ENCODE assay signal across 21 cellular contexts in genomic region chr11:17163742-17164141, GRCh38. TPM values are rescaled to one million over a fixed set of nuclear protein-coding genes. Genes with fewer than 3 reads are reported as not detected.
DNase-seq lines count a peak whose midpoint lies in the region; ATAC-seq and TF ChIP-seq lines count a peak whose summit lies in the region.
"Had no signal": no experiment of that assay in that cellular context is flagged by ENCODE, and none has a peak within 500 bp of the region (broad histone marks: within the 10 kb centered on the region; RNA-seq: fewer than 3 reads in every experiment).

No MANE protein-coding gene starts in this region.

- H3K4me3 ChIP-seq in OCI-LY1 (ENCODE audit: low read depth, low read length, poor library complexity, severe bottlenecking) (no peak overlapping the region), neural progenitor cell (no peak overlapping the region)
- H3K4me3 ChIP-seq: A549, tibial artery had no signal

- H3K36me3 Mint-ChIP-seq in naive B cell (peaks cover 2 to 13% of the 10 kb centered on the region in 2 donors), neural progenitor cell (peaks cover 13% of the 10 kb centered on the region)

- no peaks in the 10 kb centered on the region for H3K9me2 ChIP-seq in OCI-LY1 (ENCODE audit: low read depth, low read length)

- H3K4me1 ChIP-seq in OCI-LY1 (ENCODE audit: insufficient read depth, low read length, severe bottlenecking) = peaks cover 37% of the 10 kb centered on the region
- H3K4me1 ChIP-seq in neural progenitor cell = no peaks in the 10 kb centered on the region

- no peak for ATAC-seq in naive B cell (ENCODE audit: low read depth in 2 of 2)
- no peak for ATAC-seq in GM21360 (IDR thresholded peaks at IDR 0.05; ENCODE audit: unreplicated experiment)
- ATAC-seq: A549, PC-3, sciatic nerve had no signal

- H3K27me3 Mint-ChIP-seq in naive B cell (no peaks in the 10 kb centered on the region), neural progenitor cell (ENCODE audit: insufficient read depth, low read depth) (no peaks in the 10 kb centered on the region)
- H3K27me3 Mint-ChIP-seq: activated B cell treated with CpG ODN at 0.5 μM for 24 hours; activated naive CD4-positive, alpha-beta T cell treated with anti-CD3 and anti-CD28 coated beads, Interleukin-2, amount 10 ng/mL, durations not matched to agents 7 days and 5 days; brain; stimulated activated naive CD8-positive, alpha-beta T cell treated with anti-CD3 and anti-CD28 coated beads, Interleukin-15, Interleukin-2, amounts not matched to agents 100 ng/mL and 50 ng/mL, for 24 hours had no signal

- H3K9me3 ChIP-seq in OCI-LY1 (ENCODE audit: low read length) (no peaks in the 10 kb centered on the region), neural progenitor cell (ENCODE audit: low read depth) (no peaks in the 10 kb centered on the region)
- H3K9me3 ChIP-seq: A549, tibial artery had no signal

- H3K36me3 ChIP-seq in OCI-LY1 (ENCODE audit: insufficient read depth, low read length) = peaks cover 10% of the 10 kb centered on the region
- H3K36me3 ChIP-seq in neural progenitor cell = peaks cover 8% of the 10 kb centered on the region

- DNase-seq in AML-193 (lab: John Stamatoyannopoulos, UW) (peak; percentile 32 to 38), KBM-7 (peak; percentile 40), naive B cell (no peak), neural progenitor cell (ENCODE audit: low spot score) (no peak)
- no peak for DNase-seq in stimulated activated CD8-positive, alpha-beta memory T cell treated with anti-CD3 and anti-CD28 coated beads, Interleukin-4, amount 100 ng/mL, for 48 hours
- DNase-seq in stimulated activated CD4-positive, alpha-beta T cell treated with anti-CD3 and anti-CD28 coated beads, Interleukin-15, amount 100 ng/mL, for 24 hours = no peak
- DNase-seq: activated B cell treated with CpG ODN at 0.5 μM for 24 hours; activated naive CD4-positive, alpha-beta T cell treated with anti-CD3 and anti-CD28 coated beads, Interleukin-2, amount 10 ng/mL, durations not matched to agents 7 days and 5 days; midbrain; NCI-H1105 treated with DMSO at 0.1 percent for 48 hours; NCI-H2029 treated with DMSO at 0.1 percent for 48 hours; NCI-H226; PC-3; T-helper 9 cell; tibial artery had no signal

- TF ChIP-seq CTCF in OCI-LY1 (IDR thresholded peaks at IDR 0.05; ENCODE audit: low read length) (no peak), neural progenitor cell (IDR thresholded peaks at IDR 0.05) (no peak)

- no peaks in the 10 kb centered on the region for H3K27me3 ChIP-seq in OCI-LY1 (ENCODE audit: insufficient read depth, low read length)
- H3K27me3 ChIP-seq in neural progenitor cell = no peaks in the 10 kb centered on the region
- H3K27me3 ChIP-seq: tibial artery had no signal

- H3K4me1 Mint-ChIP-seq in naive B cell = peaks cover 31 to 61% (median 58%) of the 10 kb centered on the region in 3 donors
- peaks cover 10% of the 10 kb centered on the region for H3K4me1 Mint-ChIP-seq in neural progenitor cell

- H4K20me1 ChIP-seq in OCI-LY1 (ENCODE audit: insufficient read depth, low read length) (no peaks in the 10 kb centered on the region), neural progenitor cell (ENCODE audit: low read depth) (peaks cover 78% of the 10 kb centered on the region)

- H3K4me2 ChIP-seq in OCI-LY1 (ENCODE audit: low read length) = no peak overlapping the region
- H3K4me2 ChIP-seq in neural progenitor cell = no peak overlapping the region
- H3K4me2 ChIP-seq: A549 had no signal

- H3F3A ChIP-seq in OCI-LY1 (ENCODE audit: insufficient read depth, low read length) (no peaks in the 10 kb centered on the region), neural progenitor cell (ENCODE audit: low read depth) (peaks cover 4% of the 10 kb centered on the region)

- H3K4me3 Mint-ChIP-seq in naive B cell (peak overlapping the region in 1 of 8 donors; percentile 12), neural progenitor cell (no peak overlapping the region)
- H3K4me3 Mint-ChIP-seq: activated B cell treated with CpG ODN at 0.5 μM for 24 hours; activated naive CD4-positive, alpha-beta T cell treated with anti-CD3 and anti-CD28 coated beads, Interleukin-2, amount 10 ng/mL, durations not matched to agents 7 days and 5 days; brain; stimulated activated naive CD8-positive, alpha-beta T cell treated with anti-CD3 and anti-CD28 coated beads, Interleukin-15, Interleukin-2, amounts not matched to agents 100 ng/mL and 50 ng/mL, for 24 hours had no signal

- no peaks in the 10 kb centered on the region for H3K9me3 Mint-ChIP-seq in naive B cell
- no peaks in the 10 kb centered on the region for H3K9me3 Mint-ChIP-seq in neural progenitor cell
- H3K9me3 Mint-ChIP-seq: activated B cell treated with CpG ODN at 0.5 μM for 24 hours; activated naive CD4-positive, alpha-beta T cell treated with anti-CD3 and anti-CD28 coated beads, Interleukin-2, amount 10 ng/mL, durations not matched to agents 7 days and 5 days; stimulated activated naive CD8-positive, alpha-beta T cell treated with anti-CD3 and anti-CD28 coated beads, Interleukin-15, Interleukin-2, amounts not matched to agents 100 ng/mL and 50 ng/mL, for 24 hours had no signal

- H3K79me2 ChIP-seq in OCI-LY1 (ENCODE audit: insufficient read depth, low read length) (peaks cover 28% of the 10 kb centered on the region), neural progenitor cell (ENCODE audit: low read depth) (peaks cover 97% of the 10 kb centered on the region)

- peak overlapping the region; percentile 7 for H3K27ac ChIP-seq in OCI-LY1 (ENCODE audit: low read depth, low read length, poor library complexity, severe bottlenecking)
- no peak overlapping the region for H3K27ac ChIP-seq in neural progenitor cell
- H3K27ac ChIP-seq: tibial artery had no signal

- in situ Hi-C loops in KBM-7 (cut with MboI; ENCODE audit: low pct_unique_long_range_greater_than_20kb, low sequenced_read_pairs) = no loop called here

- H3K9ac ChIP-seq in OCI-LY1 (ENCODE audit: low read length) (no peak overlapping the region), neural progenitor cell (no peak overlapping the region)

- H2AFZ ChIP-seq in OCI-LY1 (ENCODE audit: low read length) (no peak overlapping the region), neural progenitor cell (replicated peaks) (no peak overlapping the region)

- peak overlapping the region in 5 of 6 donors; percentile 4 to 87 (median 29) for H3K27ac Mint-ChIP-seq in naive B cell
- H3K27ac Mint-ChIP-seq in neural progenitor cell = no peak overlapping the region
- H3K27ac Mint-ChIP-seq: activated B cell treated with CpG ODN at 0.5 μM for 24 hours; activated naive CD4-positive, alpha-beta T cell treated with anti-CD3 and anti-CD28 coated beads, Interleukin-2, amount 10 ng/mL, durations not matched to agents 7 days and 5 days; stimulated activated naive CD8-positive, alpha-beta T cell treated with anti-CD3 and anti-CD28 coated beads, Interleukin-15, Interleukin-2, amounts not matched to agents 100 ng/mL and 50 ng/mL, for 24 hours had no signal

RNA-seq across cellular contexts. Expression of gene PIK3C2A, which starts 44.0 kb away (rescaled TPM):
- polyA plus RNA-seq in naive B cell (ENCODE audit: low read depth in 6 of 6) = 10 to 100 TPM in 5 of 6 donors, 1 to 10 TPM in 1; 6.0 to 14.2 (median 12.3) TPM
- 68.2 and 104 TPM in 2 replicates for total RNA-seq in neural progenitor cell (ENCODE audit: low replicate concordance)

Comparison
In these comparisons a context has a peak if more than half of its experiments do, and no peak if none do; other contexts are left out.
1. DNase-seq: peak in AML-193 (2 of 2) and KBM-7 (single experiment); none in naive B cell (single experiment), stimulated activated CD8-positive, alpha-beta memory T cell treated with anti-CD3 and anti-CD28 coated beads, Interleukin-4, amount 100 ng/mL, for 48 hours (single experiment), stimulated activated CD4-positive, alpha-beta T cell treated with anti-CD3 and anti-CD28 coated beads, Interleukin-15, amount 100 ng/mL, for 24 hours (single experiment) and neural progenitor cell (single experiment).